Comparison of ENCODE assay signal across 8 cellular contexts in genomic region chr16:88743693-88744519, GRCh38. TPM values are rescaled to one million over a fixed set of nuclear protein-coding genes. Genes with fewer than 3 reads are reported as not detected.
A peak's percentile ranks its signal among the peaks of the same experiment; 100 is the strongest.
DNase-seq lines count a peak whose midpoint lies in the region; ATAC-seq lines count a peak whose summit lies in the region.

No MANE protein-coding gene starts in this region.

- H3K4me1 ChIP-seq in CD4-positive, CD25-positive, alpha-beta regulatory T cell (ENCODE audit: control insufficient read depth, insufficient read depth, low read length, poor library complexity, severe bottlenecking): peaks cover 35% of the 10 kb centered on the region
- H3K4me1 ChIP-seq in aorta (ENCODE audit: control insufficient read depth in 1 of 2, insufficient read depth in 2 of 2, low read length in 2 of 2): no peaks in the 10 kb centered on the region

- H3K36me3 ChIP-seq in CD4-positive, CD25-positive, alpha-beta regulatory T cell (ENCODE audit: control insufficient read depth, insufficient read depth, low read length): peaks cover 12% of the 10 kb centered on the region
- no peaks in the 10 kb centered on the region for H3K36me3 ChIP-seq in aorta (ENCODE audit: control insufficient read depth in 1 of 2, insufficient read depth in 2 of 2, low read length in 1 of 2)

- no peaks in the 10 kb centered on the region for H3K27me3 Mint-ChIP-seq in CD4-positive, CD25-positive, alpha-beta regulatory T cell

- H3K4me3 ChIP-seq in CD4-positive, CD25-positive, alpha-beta regulatory T cell (ENCODE audit: low read depth, low read length): no peak overlapping the region
- H3K4me3 ChIP-seq in aorta (ENCODE audit: low read length in 2 of 2): no peak overlapping the region

- H3K27ac Mint-ChIP-seq in CD4-positive, CD25-positive, alpha-beta regulatory T cell: peak overlapping the region in 1 of 3 donors; percentile 43

- peak; percentile 56 to 64 (median 62) for DNase-seq in CD4-positive, CD25-positive, alpha-beta regulatory T cell
- peak; percentile 38 to 47 for DNase-seq in SW 1271 (lab: John Stamatoyannopoulos, UW)
- DNase-seq in activated naive CD8-positive, alpha-beta T cell treated with anti-CD3 and anti-CD28 coated beads, Interleukin-2, amount 50 U/mL, for 16 hours (ENCODE audit: low read depth, low spot score): peak; percentile 58
- DNase-seq in cardiac septum (ENCODE audit: low spot score): peak; percentile 88
- peak; percentile 20 for DNase-seq in pulmonary artery endothelial cell (ENCODE audit: low read depth, low spot score)
- DNase-seq in aorta: peak; percentile 86 to 95

- no peak overlapping the region for H3K4me3 Mint-ChIP-seq in CD4-positive, CD25-positive, alpha-beta regulatory T cell

- peak; percentile 42 to 47 for ATAC-seq in CD4-positive, CD25-positive, alpha-beta regulatory T cell (ENCODE audit: low read depth in 2 of 2)
- peak; percentile 31 for ATAC-seq in HG02798 (IDR thresholded peaks at IDR 0.05; ENCODE audit: poor library complexity, unreplicated experiment)
- ATAC-seq in aorta (ENCODE audit: low FRiP score): peak; percentile 66
- ATAC-seq in HG02763 (IDR thresholded peaks at IDR 0.05; ENCODE audit: unreplicated experiment): no peak

- no peak overlapping the region for H3K27ac ChIP-seq in CD4-positive, CD25-positive, alpha-beta regulatory T cell (ENCODE audit: insufficient read depth, low read length, poor library complexity, severe bottlenecking)
- no peak overlapping the region for H3K27ac ChIP-seq in aorta (ENCODE audit: low read depth in 1 of 2, low read length in 2 of 2)

- intact Hi-C loops in cardiac septum (cut with DNase I): loop anchor here (1.0 to 5.0 kb wide), 3 partner anchors 41 to 473 kb away; partner anchors contain the start of genes PIEZO1 and ZNF778
- intact Hi-C loops in aorta (cut with DNase I): loop anchor here (2.0 kb wide), 2 partner anchors 39 to 41 kb away; partner anchors contain the start of gene PIEZO1 (in 1 of the 2)

- 53 to 58% methylated on average over 27 to 30 of the region's 30 CpGs for WGBS in aorta, 2 donors

- H3K9me3 Mint-ChIP-seq in CD4-positive, CD25-positive, alpha-beta regulatory T cell: no peaks in the 10 kb centered on the region

- no peaks in the 10 kb centered on the region for H3K9me3 ChIP-seq in CD4-positive, CD25-positive, alpha-beta regulatory T cell (ENCODE audit: control insufficient read depth in 2 of 2, low read length in 2 of 2)
- H3K9me3 ChIP-seq in aorta (ENCODE audit: control insufficient read depth, low read length): no peaks in the 10 kb centered on the region

- H3K27me3 ChIP-seq in CD4-positive, CD25-positive, alpha-beta regulatory T cell (ENCODE audit: control insufficient read depth, insufficient read depth, low read length): no peaks in the 10 kb centered on the region
- H3K27me3 ChIP-seq in aorta (ENCODE audit: control insufficient read depth in 1 of 2, insufficient read depth in 2 of 2, low read length in 1 of 2): no peaks in the 10 kb centered on the region

- H3K4me1 Mint-ChIP-seq in CD4-positive, CD25-positive, alpha-beta regulatory T cell: peaks cover 0 to 39% (median 10%) of the 10 kb centered on the region in 4 donors

- H3K36me3 Mint-ChIP-seq in CD4-positive, CD25-positive, alpha-beta regulatory T cell: no peaks in the 10 kb centered on the region

RNA-seq across cellular contexts. Expression of gene CTU2, which starts 37.6 kb away (rescaled TPM):
- total RNA-seq in CD4-positive, CD25-positive, alpha-beta regulatory T cell: 26.0 TPM
- 10 to 100 TPM; 11.8 to 14.0 (median 12.6) TPM for polyA plus RNA-seq in CD4-positive, CD25-positive, alpha-beta regulatory T cell
- total RNA-seq in cardiac septum (14.9 TPM), pulmonary artery endothelial cell (29.6 and 33.6 TPM in 2 replicates), aorta (10 to 100 TPM; 15.8 to 17.0 TPM)
- polyA plus RNA-seq in aorta: 10 to 100 TPM in 1 of 2 donors, 1 to 10 TPM in 1; 4.0 to 18.4 TPM

RNA-seq across cellular contexts. Expression of gene RNF166, which starts 37.7 kb away (rescaled TPM):
- total RNA-seq in CD4-positive, CD25-positive, alpha-beta regulatory T cell: 420 TPM
- 100 to 1,000 TPM in 1 of 4 donors, 10 to 100 TPM in 3; 63.6 to 118 (median 97.3) TPM for polyA plus RNA-seq in CD4-positive, CD25-positive, alpha-beta regulatory T cell
- total RNA-seq in cardiac septum (17.1 TPM), pulmonary artery endothelial cell (13.4 and 20.8 TPM in 2 replicates), aorta (10 to 100 TPM; 18.0 to 39.4 TPM)
- 10 to 100 TPM; 16.2 to 27.4 TPM for polyA plus RNA-seq in aorta

RNA-seq across cellular contexts. Expression of gene PIEZO1, which starts 41.1 kb away (rescaled TPM):
- total RNA-seq in CD4-positive, CD25-positive, alpha-beta regulatory T cell: 337 TPM
- polyA plus RNA-seq in CD4-positive, CD25-positive, alpha-beta regulatory T cell: 10 to 100 TPM; 18.1 to 23.6 (median 19.9) TPM
- 20.4 TPM for total RNA-seq in cardiac septum
- 254 and 312 TPM in 2 replicates for total RNA-seq in pulmonary artery endothelial cell
- total RNA-seq in aorta: 100 to 1,000 TPM; 101 to 120 TPM
- polyA plus RNA-seq in aorta: 100 to 1,000 TPM in 1 of 2 donors, 10 to 100 TPM in 1; 35.9 to 205 TPM

RNA-seq across cellular contexts. Expression of gene SNAI3, which starts 57.6 kb away (rescaled TPM):
- 10.4 TPM for total RNA-seq in CD4-positive, CD25-positive, alpha-beta regulatory T cell
- 10 to 100 TPM; 13.5 to 17.4 (median 16.5) TPM for polyA plus RNA-seq in CD4-positive, CD25-positive, alpha-beta regulatory T cell
- 0.97 TPM for total RNA-seq in cardiac septum
- 0.14 and 0.33 TPM in 2 replicates for total RNA-seq in pulmonary artery endothelial cell
- total RNA-seq in aorta: under 1 TPM; 0.27 to 0.71 TPM
- polyA plus RNA-seq in aorta: 1 to 10 TPM in 1 of 2 donors, not detected in 1; 1.6 TPM

RNA-seq across cellular contexts. Expression of gene CDT1, which starts 59.7 kb away (rescaled TPM):
- 4.8 TPM for total RNA-seq in CD4-positive, CD25-positive, alpha-beta regulatory T cell
- 1 to 10 TPM in 2 of 4 donors, under 1 TPM in 2; 0.60 to 1.4 (median 1.2) TPM for polyA plus RNA-seq in CD4-positive, CD25-positive, alpha-beta regulatory T cell
- total RNA-seq in cardiac septum: 0.46 TPM
- total RNA-seq in pulmonary artery endothelial cell: 9.4 and 9.9 TPM in 2 replicates
- total RNA-seq in aorta: 1 to 10 TPM in 1 of 2 donors, under 1 TPM in 1; 0.88 to 1.5 TPM
- 1 to 10 TPM in 1 of 2 donors, under 1 TPM in 1; 0.05 to 1.0 TPM for polyA plus RNA-seq in aorta

Comparison
In these comparisons a context has a peak if more than half of its experiments do, and no peak if none do; other contexts are left out.
1. DNase-seq: peak in every context shown above with its lines; median percentile 90 in aorta; 88 in cardiac septum; 62 in CD4-positive, CD25-positive, alpha-beta regulatory T cell; 58 in activated naive CD8-positive, alpha-beta T cell treated with anti-CD3 and anti-CD28 coated beads, Interleukin-2, amount 50 U/mL, for 16 hours; 42 in SW 1271; 20 in pulmonary artery endothelial cell.
2. RNA of gene RNF166, which starts 37.7 kb away (total RNA-seq): 420 TPM in CD4-positive, CD25-positive, alpha-beta regulatory T cell (single experiment); 18.0 to 39.4 TPM in aorta, 13.4 to 20.8 TPM in pulmonary artery endothelial cell and 17.1 TPM in cardiac septum (single experiment); every median in the first group is over 10 times any median in the second.